Comparison of ENCODE assay signal across 2 cellular contexts in the genomic region with DNA sequence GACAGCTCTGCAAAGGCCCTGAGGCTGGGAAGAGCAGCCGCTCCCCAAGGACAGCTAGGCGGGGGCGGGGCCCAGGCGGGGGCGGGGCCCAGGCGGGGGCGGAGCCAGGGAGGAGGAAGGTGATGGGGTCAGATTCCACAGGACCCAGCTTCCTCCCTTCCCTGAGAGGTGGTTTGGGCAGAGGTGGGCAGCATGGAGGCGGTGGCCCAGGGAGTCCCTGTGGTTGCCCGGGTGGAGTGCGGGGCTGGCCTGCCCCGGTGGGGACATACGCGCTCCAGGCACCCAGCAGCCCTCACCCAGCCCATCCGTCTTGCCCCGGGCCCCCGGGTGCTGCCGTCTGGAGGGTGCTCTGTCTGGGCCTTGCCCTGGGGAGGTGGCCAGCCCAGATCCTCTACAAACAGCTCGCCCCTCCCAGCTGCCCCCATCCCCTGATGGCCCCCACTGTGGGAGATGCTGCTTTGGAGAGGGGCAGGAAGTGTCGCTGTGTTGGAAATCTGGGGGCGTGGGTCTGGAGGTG.
TF ChIP-seq lines count a peak whose summit lies in the region.

No MANE protein-coding gene starts in this region.

TF ChIP-seq in SK-N-SH, 30 proteins besides CTCF, POLR2A, EP300 and RAD21 (continued from another document):
- no peak for TF ChIP-seq IRF3 (IDR thresholded peaks at IDR 0.05; ENCODE audit: low read depth, low read length)
- no peak for TF ChIP-seq RFX5 (IDR thresholded peaks at IDR 0.05; ENCODE audit: low read length)
- no peak for TF ChIP-seq YY1 (IDR thresholded peaks at IDR 0.05; ENCODE audit: low read depth)
- TF ChIP-seq TCF12 (IDR thresholded peaks at IDR 0.05): no peak
- no peak for TF ChIP-seq USF2 (IDR thresholded peaks at IDR 0.05; ENCODE audit: borderline replicate concordance, low read depth, low read length)
- no peak for TF ChIP-seq CHD2 (IDR thresholded peaks at IDR 0.05; ENCODE audit: low read length, partially characterized antibody)
- TF ChIP-seq JUND (IDR thresholded peaks at IDR 0.05): no peak
- TF ChIP-seq FOSL2 (IDR thresholded peaks at IDR 0.05; ENCODE audit: borderline replicate concordance, low read depth): no peak
- TF ChIP-seq RCOR1 (IDR thresholded peaks at IDR 0.05; ENCODE audit: low read length): no peak

TF ChIP-seq in SK-N-SH treated with all-trans-retinoic acid at 6 μM for 48 hours, 23 proteins besides CTCF, POLR2A, EP300 and RAD21 (continued from another document):
- no peak for TF ChIP-seq SNAI2 (CRISPR knock-in tag; IDR thresholded peaks at IDR 0.05)
- no peak for TF ChIP-seq ZNF70 (CRISPR knock-in tag; IDR thresholded peaks at IDR 0.05)
- no peak for TF ChIP-seq ZNF565 (CRISPR knock-in tag; conservative IDR thresholded peaks at IDR 0.05; ENCODE audit: low read depth)
- TF ChIP-seq CSRNP3 (CRISPR knock-in tag; IDR thresholded peaks at IDR 0.05): no peak
- no peak for TF ChIP-seq ZFP3 (CRISPR knock-in tag; IDR thresholded peaks at IDR 0.05)
- no peak for TF ChIP-seq ZC3H10 (CRISPR knock-in tag; IDR thresholded peaks at IDR 0.05)
- TF ChIP-seq ESRRG (CRISPR knock-in tag; IDR thresholded peaks at IDR 0.05): no peak
- TF ChIP-seq ARNTL (CRISPR knock-in tag; IDR thresholded peaks at IDR 0.05; ENCODE audit: borderline replicate concordance, low read depth): no peak
- TF ChIP-seq BACH2 (CRISPR knock-in tag; IDR thresholded peaks at IDR 0.05; ENCODE audit: borderline replicate concordance): no peak
- TF ChIP-seq RARB (CRISPR knock-in tag; IDR thresholded peaks at IDR 0.05): no peak
- TF ChIP-seq ZNF8 (CRISPR knock-in tag; IDR thresholded peaks at IDR 0.05): no peak
- TF ChIP-seq GLIS3 (CRISPR knock-in tag; IDR thresholded peaks at IDR 0.05): no peak
- no peak for TF ChIP-seq ZFP30 (CRISPR knock-in tag; IDR thresholded peaks at IDR 0.05)
- TF ChIP-seq OSR1 (CRISPR knock-in tag; IDR thresholded peaks at IDR 0.05): no peak
- TF ChIP-seq TOX (CRISPR knock-in tag; IDR thresholded peaks at IDR 0.05; ENCODE audit: borderline replicate concordance): no peak
- TF ChIP-seq ISL1 (CRISPR knock-in tag; IDR thresholded peaks at IDR 0.05): no peak
